Comparison of ENCODE assay signal across 18 cellular contexts in the genomic region with DNA sequence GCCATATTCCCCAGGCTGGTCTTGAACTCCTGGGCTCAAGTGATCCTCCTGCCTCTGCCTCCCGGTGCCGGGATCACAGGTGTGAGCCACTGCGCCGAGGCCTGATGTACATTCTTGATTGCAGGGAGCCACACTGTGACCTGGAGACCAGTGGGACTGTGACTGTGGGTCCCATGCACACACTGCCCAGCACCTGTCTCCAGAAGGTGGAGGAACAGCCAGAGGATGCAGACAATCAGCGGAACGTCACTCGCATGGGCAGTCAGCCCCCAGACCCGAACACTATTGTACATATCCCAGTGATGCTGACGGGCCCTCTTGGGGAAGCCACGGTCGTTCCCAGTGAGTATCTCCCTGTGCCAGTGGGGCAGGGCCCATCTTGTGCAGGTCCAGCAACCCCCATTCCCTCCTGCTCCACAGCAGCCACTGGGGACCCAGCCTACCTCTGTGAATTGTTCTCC.
A peak's percentile ranks its signal among the peaks of the same experiment; 100 is the strongest.
DNase-seq lines count a peak whose midpoint lies in the region; ATAC-seq and TF ChIP-seq lines count a peak whose summit lies in the region.
"Had no signal": no experiment of that assay in that cellular context is flagged by ENCODE, and none has a peak within 500 bp of the region (broad histone marks: within the 10 kb centered on the region; RNA-seq: fewer than 3 reads in every experiment).

No MANE protein-coding gene starts in this region.

- no peak overlapping the region for H3K27ac Mint-ChIP-seq in activated T-cell treated with anti-CD3 and anti-CD28 coated beads, Interleukin-2, amount 50 U/mL, for 72 hours
- H3K27ac Mint-ChIP-seq: CD8-positive, alpha-beta memory T cell had no signal

- no peak for TF ChIP-seq CTCF in colonic mucosa (IDR thresholded peaks at IDR 0.05)
- no peak for TF ChIP-seq CTCF in stomach (IDR thresholded peaks at IDR 0.05)

- no peaks in the 10 kb centered on the region for H3K9me3 Mint-ChIP-seq in activated T-cell treated with anti-CD3 and anti-CD28 coated beads, Interleukin-2, amount 50 U/mL, for 72 hours
- H3K9me3 Mint-ChIP-seq: CD8-positive, alpha-beta memory T cell had no signal

- TF ChIP-seq POLR2A in stomach (IDR thresholded peaks at IDR 0.05) = no peak

- peak; percentile 9 for DNase-seq in activated CD8-positive, alpha-beta memory T cell treated with anti-CD3 and anti-CD28 coated beads, Interleukin-2, amount 50 U/mL, for 4 hours
- no peak for DNase-seq in activated CD8-positive, alpha-beta memory T cell treated with anti-CD3 and anti-CD28 coated beads for 24 hours
- peak; percentile 8 for DNase-seq in colonic mucosa
- peak; percentile 6 for DNase-seq in mucosa of gallbladder (ENCODE audit: low spot score)
- DNase-seq in stomach = peak; percentile 19
- DNase-seq in NCI-H2171 (lab: John Stamatoyannopoulos, UW) = no peak
- no peak for DNase-seq in activated T-cell treated with anti-CD3 and anti-CD28 coated beads, Interleukin-2, amount 50 U/mL, for 72 hours
- DNase-seq: CD8-positive, alpha-beta memory T cell; DND-41; NCI-H1417; NCI-H1930; NCI-H446 treated with DMSO at 0.1 percent for 48 hours; NCI-H748 treated with DMSO at 0.1 percent for 48 hours had no signal

- intact Hi-C loops in colonic mucosa (cut with DNase I) = no loop called here
- intact Hi-C loops in stomach (cut with DNase I; ENCODE audit: low total_unique reads) = no loop called here

- no peak overlapping the region for H3K4me3 ChIP-seq in colonic mucosa
- no peak overlapping the region for H3K4me3 ChIP-seq in stomach
- H3K4me3 ChIP-seq: BLaER1, K562 had no signal

- no peaks in the 10 kb centered on the region for H3K4me1 Mint-ChIP-seq in activated T-cell treated with anti-CD3 and anti-CD28 coated beads, Interleukin-2, amount 50 U/mL, for 72 hours (ENCODE audit: low read depth)
- H3K4me1 Mint-ChIP-seq: CD8-positive, alpha-beta memory T cell had no signal

- peaks cover 16% of the 10 kb centered on the region for H3K27me3 Mint-ChIP-seq in activated T-cell treated with anti-CD3 and anti-CD28 coated beads, Interleukin-2, amount 50 U/mL, for 72 hours (ENCODE audit: low read depth)

- no peak for TF ChIP-seq EP300 in stomach (IDR thresholded peaks at IDR 0.05)

- H3K4me3 Mint-ChIP-seq in activated T-cell treated with anti-CD3 and anti-CD28 coated beads, Interleukin-2, amount 50 U/mL, for 72 hours = no peak overlapping the region

- H3K9me3 ChIP-seq in colonic mucosa = no peaks in the 10 kb centered on the region
- H3K9me3 ChIP-seq in stomach = peaks cover 0 to 4% (median 0%) of the 10 kb centered on the region in 4 donors

- H3K36me3 Mint-ChIP-seq in activated T-cell treated with anti-CD3 and anti-CD28 coated beads, Interleukin-2, amount 50 U/mL, for 72 hours (ENCODE audit: insufficient read depth in 2 of 2) = no peaks in the 10 kb centered on the region
- H3K36me3 Mint-ChIP-seq: CD8-positive, alpha-beta memory T cell had no signal

- H3K36me3 ChIP-seq in colonic mucosa (no peaks in the 10 kb centered on the region), stomach (no peaks in the 10 kb centered on the region)
- H3K36me3 ChIP-seq: BLaER1 had no signal

- H3K9ac ChIP-seq in colonic mucosa (ENCODE audit: low read depth in 2 of 2, low read length in 2 of 2) = no peak overlapping the region
- H3K9ac ChIP-seq: BLaER1 had no signal

- H3K27me3 ChIP-seq in colonic mucosa (peaks cover 27% of the 10 kb centered on the region), stomach (peaks cover 0 to 67% (median 34%) of the 10 kb centered on the region in 3 donors)

- 83 to 96% (median 92%) methylated on average over 8 to 11 of the region's 11 CpGs for WGBS in stomach, 5 donors

- H3K4me1 ChIP-seq in colonic mucosa (no peaks in the 10 kb centered on the region), stomach (peaks cover 5 to 15% (median 12%) of the 10 kb centered on the region in 4 donors)

- no peak overlapping the region for H3K27ac ChIP-seq in colonic mucosa
- H3K27ac ChIP-seq in stomach = no peak overlapping the region
- H3K27ac ChIP-seq: BLaER1, RWPE1 had no signal

- no peak for ATAC-seq in HG02678 (IDR thresholded peaks at IDR 0.05; ENCODE audit: unreplicated experiment)
- no peak for ATAC-seq in activated T-cell treated with anti-CD3 and anti-CD28 coated beads, Interleukin-2, amount 50 U/mL, for 72 hours (replicated peaks in 1 of 2)
- ATAC-seq: HCT116, K562 had no signal

Comparison
In these comparisons a context has a peak if more than half of its experiments do, and no peak if none do; other contexts are left out.
1. DNase-seq: peak in activated CD8-positive, alpha-beta memory T cell treated with anti-CD3 and anti-CD28 coated beads, Interleukin-2, amount 50 U/mL, for 4 hours (single experiment), colonic mucosa (single experiment), mucosa of gallbladder (single experiment) and stomach (single experiment); none in activated CD8-positive, alpha-beta memory T cell treated with anti-CD3 and anti-CD28 coated beads for 24 hours (single experiment), NCI-H2171 (single experiment) and activated T-cell treated with anti-CD3 and anti-CD28 coated beads, Interleukin-2, amount 50 U/mL, for 72 hours (0 of 2).